23 cellular contexts compared by ENCODE assay signal in genomic region chr7:149727541-149728476, GRCh38. TPM values are rescaled to one million over a fixed set of nuclear protein-coding genes. Genes with fewer than 3 reads are reported as not detected.
A peak's percentile ranks its signal among the peaks of the same experiment; 100 is the strongest.
DNase-seq lines count a peak whose midpoint lies in the region; ATAC-seq and TF ChIP-seq lines count a peak whose summit lies in the region.
"Had no signal": no experiment of that assay in that cellular context is flagged by ENCODE, and none has a peak within 500 bp of the region (broad histone marks: within the 10 kb centered on the region; RNA-seq: fewer than 3 reads in every experiment).

No MANE protein-coding gene starts in this region.

- TF ChIP-seq CTCF in left ventricle myocardium inferior (IDR thresholded peaks at IDR 0.05; ENCODE audit: borderline replicate concordance) (no peak), osteocyte (IDR thresholded peaks at IDR 0.05) (no peak), upper lobe of right lung (IDR thresholded peaks at IDR 0.05) (no peak), tibial nerve (IDR thresholded peaks at IDR 0.05) (no peak)

- intact Hi-C loops in left ventricle myocardium inferior (cut with micrococcal nuclease) = no loop called here
- intact Hi-C loops in left cardiac atrium (cut with DNase I) = no loop called here
- intact Hi-C loops in upper lobe of right lung (cut with DNase I) = no loop called here

- H3K9me3 Mint-ChIP-seq in osteocyte (ENCODE audit: unreplicated experiment) = no peaks in the 10 kb centered on the region
- H3K9me3 Mint-ChIP-seq: activated T-helper 2 cell treated with anti-CD3 and anti-CD28 coated beads, Interferon-gamma antibody, Interleukin-2, Interleukin-4, amounts not matched to agents 10 μg/mL and 5 μg/mL and 100 μg/mL, durations not matched to agents 14 hours and 24 hours and 36 hours; memory B cell had no signal

- no peak for TF ChIP-seq EP300 in tibial nerve (IDR thresholded peaks at IDR 0.05)

- DNase-seq in left ventricle myocardium inferior (no peak), left cardiac atrium (no peak), islet precursor cell (peak; percentile 42), osteocyte (ENCODE audit: extremely low spot score, unreplicated experiment) (peak; percentile 82), upper lobe of right lung (peak; percentile 62), tibial nerve (ENCODE audit: low spot score in 2 of 2) (no peak), COLO829 (ENCODE audit: low spot score) (no peak)
- DNase-seq in stimulated activated CD4-positive, alpha-beta T cell treated with anti-CD3 and anti-CD28 coated beads, Interleukin-1b, Interleukin-23, amount 100 ng/mL, for 48 hours = no peak
- DNase-seq: activated CD4-positive, alpha-beta T cell treated with anti-CD3 and anti-CD28 coated beads for 48 hours; brain microvascular endothelial cell; C1 segment of cervical spinal cord; dermis blood vessel endothelial cell; NCI-H1105 treated with DMSO at 0.1 percent for 48 hours; NCI-H2171 treated with DMSO at 0.1 percent for 48 hours; NCI-H526; retina; stimulated activated CD4-positive, alpha-beta T cell treated with anti-CD3 and anti-CD28 coated beads, Interleukin-15, amount 100 ng/mL, for 24 hours; SW 1271 had no signal

- no peaks in the 10 kb centered on the region for H3K9me3 ChIP-seq in left ventricle myocardium inferior (replicated peaks)
- H3K9me3 ChIP-seq in upper lobe of right lung = no peaks in the 10 kb centered on the region
- H3K9me3 ChIP-seq in tibial nerve = no peaks in the 10 kb centered on the region

- no peaks in the 10 kb centered on the region for H3K4me1 Mint-ChIP-seq in osteocyte (ENCODE audit: unreplicated experiment)
- H3K4me1 Mint-ChIP-seq: memory B cell had no signal

- H3K27ac ChIP-seq in left ventricle myocardium inferior (replicated peaks) (peak overlapping the region; percentile 88), upper lobe of right lung (no peak overlapping the region), tibial nerve (no peak overlapping the region)
- H3K27ac ChIP-seq: brain microvascular endothelial cell, hepatocyte had no signal

- H3K27ac Mint-ChIP-seq in osteocyte (ENCODE audit: unreplicated experiment) = no peak overlapping the region
- H3K27ac Mint-ChIP-seq: activated T-helper 2 cell treated with anti-CD3 and anti-CD28 coated beads, Interferon-gamma antibody, Interleukin-2, Interleukin-4, amounts not matched to agents 10 μg/mL and 5 μg/mL and 100 μg/mL, durations not matched to agents 14 hours and 24 hours and 36 hours; memory B cell had no signal

- H3K36me3 ChIP-seq in left ventricle myocardium inferior (peaks cover 93% of the 10 kb centered on the region), upper lobe of right lung (peaks cover 38% of the 10 kb centered on the region), tibial nerve (peaks cover 0 to 100% (median 6%) of the 10 kb centered on the region in 3 donors)

- H3K27me3 ChIP-seq in left ventricle myocardium inferior (ENCODE audit: low read depth) = no peaks in the 10 kb centered on the region
- no peaks in the 10 kb centered on the region for H3K27me3 ChIP-seq in upper lobe of right lung
- no peaks in the 10 kb centered on the region for H3K27me3 ChIP-seq in tibial nerve
- H3K27me3 ChIP-seq: brain microvascular endothelial cell, hepatocyte had no signal

- H3K4me3 Mint-ChIP-seq in osteocyte (ENCODE audit: unreplicated experiment) = no peak overlapping the region
- H3K4me3 Mint-ChIP-seq: memory B cell had no signal

- peaks cover 35% of the 10 kb centered on the region for H3K4me1 ChIP-seq in left ventricle myocardium inferior
- no peaks in the 10 kb centered on the region for H3K4me1 ChIP-seq in upper lobe of right lung
- no peaks in the 10 kb centered on the region for H3K4me1 ChIP-seq in tibial nerve

- H3K4me3 ChIP-seq in left ventricle myocardium inferior = no peak overlapping the region
- H3K4me3 ChIP-seq in upper lobe of right lung = no peak overlapping the region
- H3K4me3 ChIP-seq in tibial nerve = no peak overlapping the region
- H3K4me3 ChIP-seq: hepatocyte had no signal

- H3K36me3 Mint-ChIP-seq in osteocyte (ENCODE audit: unreplicated experiment) = peaks cover 42% of the 10 kb centered on the region

- ATAC-seq in left cardiac atrium (no peak), upper lobe of right lung (no peak)
- ATAC-seq: HCT116 had no signal

- WGBS in tibial nerve, 2 donors = 80 to 82% methylated on average over 18 of the region's 18 CpGs

- H3K27me3 Mint-ChIP-seq in osteocyte (ENCODE audit: unreplicated experiment) = no peaks in the 10 kb centered on the region
- H3K27me3 Mint-ChIP-seq: memory B cell had no signal

- TF ChIP-seq POLR2A in tibial nerve (IDR thresholded peaks at IDR 0.05) = no peak

RNA-seq across cellular contexts. Expression of gene ZNF467, which starts 45.6 kb away (rescaled TPM):
- total RNA-seq in left ventricle myocardium inferior (5.2 TPM), left cardiac atrium (10 to 100 TPM in 1 of 2 donors, 1 to 10 TPM in 1; 7.9 to 10.4 TPM), osteocyte (3.4 and 4.4 TPM in 2 replicates), upper lobe of right lung (35.3 TPM), tibial nerve (10 to 100 TPM in 1 of 4 donors, 1 to 10 TPM in 3; 3.3 to 15.9 (median 5.5) TPM)
- total RNA-seq: activated T-helper 2 cell treated with anti-CD3 and anti-CD28 coated beads, Interferon-gamma antibody, Interleukin-2, Interleukin-4, amounts not matched to agents 10 μg/mL and 5 μg/mL and 100 μg/mL, durations not matched to agents 14 hours and 24 hours and 36 hours; LHCN-M2 had no signal

Comparison
In these comparisons a context has a peak if more than half of its experiments do, and no peak if none do; other contexts are left out.
1. DNase-seq: peak in islet precursor cell (single experiment), osteocyte (single experiment) and upper lobe of right lung (single experiment); none in left ventricle myocardium inferior (single experiment), left cardiac atrium (single experiment), tibial nerve (0 of 2), stimulated activated CD4-positive, alpha-beta T cell treated with anti-CD3 and anti-CD28 coated beads, Interleukin-1b, Interleukin-23, amount 100 ng/mL, for 48 hours (single experiment) and COLO829 (single experiment).